Comparison of ENCODE assay signal across 1 cellular context in the genomic region with DNA sequence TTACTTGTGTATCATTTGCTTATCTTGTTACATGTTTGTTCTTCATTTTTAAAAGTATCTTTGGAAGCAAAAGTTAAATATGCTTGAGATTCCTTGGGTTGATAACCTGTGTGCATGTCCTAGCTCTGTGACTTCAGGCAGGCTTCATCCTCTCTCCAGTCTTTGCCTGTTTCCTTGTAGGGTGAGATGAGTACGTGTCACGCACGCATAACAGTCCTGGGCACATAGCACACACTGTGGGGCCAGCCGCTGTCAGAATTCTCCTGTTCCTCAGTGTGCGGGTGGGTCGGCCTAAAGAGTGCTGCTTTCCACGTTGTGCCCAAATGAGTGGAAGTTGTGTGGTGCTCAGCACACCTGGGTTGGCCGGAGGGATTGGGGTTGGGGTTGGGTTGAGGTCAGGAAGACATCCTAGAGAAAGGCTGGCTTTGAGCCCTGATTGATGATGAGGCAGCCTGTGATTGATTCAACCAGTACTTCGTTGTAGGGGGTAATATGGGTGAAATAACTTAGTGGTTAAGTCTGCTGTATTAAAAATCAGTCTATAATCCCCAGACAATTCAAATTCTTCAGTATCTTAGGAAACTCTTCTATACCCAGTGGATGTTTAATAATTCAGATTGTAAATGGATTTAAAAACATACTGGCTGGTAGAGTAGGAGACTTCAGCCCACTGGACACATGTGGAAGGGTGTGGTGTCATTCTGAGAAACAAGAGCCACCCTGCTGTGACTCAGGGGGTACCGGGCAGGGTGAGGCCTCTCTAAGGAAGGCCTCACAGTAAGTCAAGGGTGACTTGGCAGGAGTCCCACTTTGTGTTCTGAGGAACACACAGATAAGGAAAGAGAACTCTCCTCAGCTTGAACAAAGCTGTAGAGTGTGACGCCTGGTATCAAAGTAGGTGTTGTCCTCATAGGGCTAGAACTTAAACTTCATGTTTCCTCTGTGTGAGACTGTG.
TF ChIP-seq lines count a peak whose summit lies in the region.

No MANE protein-coding gene starts in this region.

TF ChIP-seq in K562, 482 proteins besides CTCF, POLR2A, EP300 and RAD21 (continued from another document and continues in another):
- TF ChIP-seq, protein P1, sequence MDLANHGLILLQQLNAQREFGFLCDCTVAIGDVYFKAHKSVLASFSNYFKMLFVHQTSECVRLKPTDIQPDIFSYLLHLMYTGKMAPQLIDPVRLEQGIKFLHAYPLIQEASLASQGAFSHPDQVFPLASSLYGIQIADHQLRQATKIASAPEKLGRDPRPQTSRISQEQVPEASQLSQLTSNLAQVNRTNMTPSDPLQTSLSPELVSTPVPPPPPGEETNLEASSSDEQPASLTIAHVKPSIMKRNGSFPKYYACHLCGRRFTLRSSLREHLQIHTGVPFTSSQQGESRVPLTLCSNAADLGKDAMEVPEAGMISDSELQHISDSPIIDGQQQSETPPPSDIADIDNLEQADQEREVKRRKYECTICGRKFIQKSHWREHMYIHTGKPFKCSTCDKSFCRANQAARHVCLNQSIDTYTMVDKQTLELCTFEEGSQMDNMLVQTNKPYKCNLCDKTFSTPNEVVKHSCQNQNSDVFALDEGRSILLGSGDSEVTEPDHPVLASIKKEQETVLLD (IDR thresholded peaks at IDR 0.05) = peak; percentile 56; the same call in 1 of the 2 replicates
- TF ChIP-seq DPF2 (IDR thresholded peaks at IDR 0.05) (peak; percentile 88), MYC (IDR thresholded peaks at IDR 0.05; ENCODE audit: low read depth, low read length) (peak; percentile 82), MYC (CRISPR knock-in tag; IDR thresholded peaks at IDR 0.05; ENCODE audit: borderline replicate concordance, low read depth) (no peak), SOX6 (IDR thresholded peaks at IDR 0.05) (peak; percentile 95), L3MBTL2 (IDR thresholded peaks at IDR 0.05) (peak; percentile 72), CBX3 (IDR thresholded peaks at IDR 0.05; ENCODE audit: borderline replicate concordance in 1 of 2, low read length in 2 of 2) (peak in 1 of 2 experiments; percentile 47; a peak in 1 of 3 replicates), NR4A1 (CRISPR knock-in tag; IDR thresholded peaks at IDR 0.05) (no peak), NR4A1 (tag; IDR thresholded peaks at IDR 0.05) (0 out of 2 replicates have a peak, but pooled peaks have one; percentile 20), EHMT2 (IDR thresholded peaks at IDR 0.05) (peak; percentile 12), MAZ (CRISPR knock-in tag; conservative IDR thresholded peaks at IDR 0.05 in 1 of 2, IDR thresholded peaks at IDR 0.05 in 1 of 2) (peak in 1 of 2 experiments; percentile 74; a peak in 2 of 4 replicates), SMARCA4 (IDR thresholded peaks at IDR 0.05) (peak; percentile 85), MTA3 (IDR thresholded peaks at IDR 0.05; ENCODE audit: borderline replicate concordance) (peak; percentile 93), MXI1 (IDR thresholded peaks at IDR 0.05; ENCODE audit: low read depth, low read length) (peak; percentile 82), TEAD4 (IDR thresholded peaks at IDR 0.05; ENCODE audit: low read length) (0 out of 2 replicates have a peak, but pooled peaks have one; percentile 47), TEAD4 (CRISPR knock-in tag; IDR thresholded peaks at IDR 0.05; ENCODE audit: borderline replicate concordance) (no peak), ESRRA (IDR thresholded peaks at IDR 0.05; ENCODE audit: borderline replicate concordance, low read depth) (peak; percentile 6; the same call in 1 of the 2 replicates), ZNF561 (CRISPR knock-in tag; conservative IDR thresholded peaks at IDR 0.05) (no peak), ZFX (CRISPR knock-in tag; IDR thresholded peaks at IDR 0.05) (peak; percentile 74), WHSC1 (IDR thresholded peaks at IDR 0.05; ENCODE audit: low read length) (no peak), EP400 (IDR thresholded peaks at IDR 0.05) (peak; percentile 75), GATAD2B (IDR thresholded peaks at IDR 0.05; ENCODE audit: borderline replicate concordance) (peak; percentile 88), CXXC5 (CRISPR knock-in tag; IDR thresholded peaks at IDR 0.05) (peak; percentile 27; the same call in 1 of the 2 replicates), ZNF778 (CRISPR knock-in tag; IDR thresholded peaks at IDR 0.05) (no peak), LEF1 (IDR thresholded peaks at IDR 0.05) (peak; percentile 79; the same call in 1 of the 2 replicates), MTA1 (IDR thresholded peaks at IDR 0.05; ENCODE audit: borderline replicate concordance) (no peak; the same call in 1 of the 2 replicates), SMARCC2 (IDR thresholded peaks at IDR 0.05; ENCODE audit: low read depth) (no peak), ZNF316 (IDR thresholded peaks at IDR 0.05) (0 out of 2 replicates have a peak, but pooled peaks have one; percentile 36), NFIC (IDR thresholded peaks at IDR 0.05) (peak; percentile 98), STAT5A (IDR thresholded peaks at IDR 0.05; ENCODE audit: borderline replicate concordance, low read length) (peak; percentile 90), ZC3H8 (IDR thresholded peaks at IDR 0.05) (no peak), TRIM28 (IDR thresholded peaks at IDR 0.05) (peak; percentile 59; the same call in 1 of the 2 replicates), MAFG (tag; conservative IDR thresholded peaks at IDR 0.05) (peak; percentile 40; the same call in 1 of the 2 replicates)
- TF ChIP-seq, protein P2, sequence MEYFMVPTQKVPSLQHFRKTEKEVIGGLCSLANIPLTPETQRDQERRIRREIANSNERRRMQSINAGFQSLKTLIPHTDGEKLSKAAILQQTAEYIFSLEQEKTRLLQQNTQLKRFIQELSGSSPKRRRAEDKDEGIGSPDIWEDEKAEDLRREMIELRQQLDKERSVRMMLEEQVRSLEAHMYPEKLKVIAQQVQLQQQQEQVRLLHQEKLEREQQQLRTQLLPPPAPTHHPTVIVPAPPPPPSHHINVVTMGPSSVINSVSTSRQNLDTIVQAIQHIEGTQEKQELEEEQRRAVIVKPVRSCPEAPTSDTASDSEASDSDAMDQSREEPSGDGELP (CRISPR knock-in tag; IDR thresholded peaks at IDR 0.05; ENCODE audit: borderline replicate concordance) = peak; percentile 70; the same call in 1 of the 2 replicates
- TF ChIP-seq, protein P3, sequence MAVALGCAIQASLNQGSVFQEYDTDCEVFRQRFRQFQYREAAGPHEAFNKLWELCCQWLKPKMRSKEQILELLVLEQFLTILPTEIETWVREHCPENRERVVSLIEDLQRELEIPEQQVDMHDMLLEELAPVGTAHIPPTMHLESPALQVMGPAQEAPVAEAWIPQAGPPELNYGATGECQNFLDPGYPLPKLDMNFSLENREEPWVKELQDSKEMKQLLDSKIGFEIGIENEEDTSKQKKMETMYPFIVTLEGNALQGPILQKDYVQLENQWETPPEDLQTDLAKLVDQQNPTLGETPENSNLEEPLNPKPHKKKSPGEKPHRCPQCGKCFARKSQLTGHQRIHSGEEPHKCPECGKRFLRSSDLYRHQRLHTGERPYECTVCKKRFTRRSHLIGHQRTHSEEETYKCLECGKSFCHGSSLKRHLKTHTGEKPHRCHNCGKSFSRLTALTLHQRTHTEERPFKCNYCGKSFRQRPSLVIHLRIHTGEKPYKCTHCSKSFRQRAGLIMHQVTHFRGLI (CRISPR knock-in tag; IDR thresholded peaks at IDR 0.05) = no peak
- TF ChIP-seq, protein P4, sequence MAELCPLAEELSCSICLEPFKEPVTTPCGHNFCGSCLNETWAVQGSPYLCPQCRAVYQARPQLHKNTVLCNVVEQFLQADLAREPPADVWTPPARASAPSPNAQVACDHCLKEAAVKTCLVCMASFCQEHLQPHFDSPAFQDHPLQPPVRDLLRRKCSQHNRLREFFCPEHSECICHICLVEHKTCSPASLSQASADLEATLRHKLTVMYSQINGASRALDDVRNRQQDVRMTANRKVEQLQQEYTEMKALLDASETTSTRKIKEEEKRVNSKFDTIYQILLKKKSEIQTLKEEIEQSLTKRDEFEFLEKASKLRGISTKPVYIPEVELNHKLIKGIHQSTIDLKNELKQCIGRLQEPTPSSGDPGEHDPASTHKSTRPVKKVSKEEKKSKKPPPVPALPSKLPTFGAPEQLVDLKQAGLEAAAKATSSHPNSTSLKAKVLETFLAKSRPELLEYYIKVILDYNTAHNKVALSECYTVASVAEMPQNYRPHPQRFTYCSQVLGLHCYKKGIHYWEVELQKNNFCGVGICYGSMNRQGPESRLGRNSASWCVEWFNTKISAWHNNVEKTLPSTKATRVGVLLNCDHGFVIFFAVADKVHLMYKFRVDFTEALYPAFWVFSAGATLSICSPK (IDR thresholded peaks at IDR 0.05; ENCODE audit: borderline replicate concordance) = no peak
- TF ChIP-seq, protein P5, sequence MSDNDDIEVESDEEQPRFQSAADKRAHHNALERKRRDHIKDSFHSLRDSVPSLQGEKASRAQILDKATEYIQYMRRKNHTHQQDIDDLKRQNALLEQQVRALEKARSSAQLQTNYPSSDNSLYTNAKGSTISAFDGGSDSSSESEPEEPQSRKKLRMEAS (CRISPR knock-in tag; IDR thresholded peaks at IDR 0.05) = peak; percentile 30
- TF ChIP-seq, protein P6, sequence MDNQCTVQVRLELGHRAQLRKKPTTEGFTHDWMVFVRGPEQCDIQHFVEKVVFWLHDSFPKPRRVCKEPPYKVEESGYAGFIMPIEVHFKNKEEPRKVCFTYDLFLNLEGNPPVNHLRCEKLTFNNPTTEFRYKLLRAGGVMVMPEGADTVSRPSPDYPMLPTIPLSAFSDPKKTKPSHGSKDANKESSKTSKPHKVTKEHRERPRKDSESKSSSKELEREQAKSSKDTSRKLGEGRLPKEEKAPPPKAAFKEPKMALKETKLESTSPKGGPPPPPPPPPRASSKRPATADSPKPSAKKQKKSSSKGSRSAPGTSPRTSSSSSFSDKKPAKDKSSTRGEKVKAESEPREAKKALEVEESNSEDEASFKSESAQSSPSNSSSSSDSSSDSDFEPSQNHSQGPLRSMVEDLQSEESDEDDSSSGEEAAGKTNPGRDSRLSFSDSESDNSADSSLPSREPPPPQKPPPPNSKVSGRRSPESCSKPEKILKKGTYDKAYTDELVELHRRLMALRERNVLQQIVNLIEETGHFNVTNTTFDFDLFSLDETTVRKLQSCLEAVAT (IDR thresholded peaks at IDR 0.05) = peak in 1 of 2 experiments; percentile 13; a peak in 1 of 4 replicates
- TF ChIP-seq, protein P7, sequence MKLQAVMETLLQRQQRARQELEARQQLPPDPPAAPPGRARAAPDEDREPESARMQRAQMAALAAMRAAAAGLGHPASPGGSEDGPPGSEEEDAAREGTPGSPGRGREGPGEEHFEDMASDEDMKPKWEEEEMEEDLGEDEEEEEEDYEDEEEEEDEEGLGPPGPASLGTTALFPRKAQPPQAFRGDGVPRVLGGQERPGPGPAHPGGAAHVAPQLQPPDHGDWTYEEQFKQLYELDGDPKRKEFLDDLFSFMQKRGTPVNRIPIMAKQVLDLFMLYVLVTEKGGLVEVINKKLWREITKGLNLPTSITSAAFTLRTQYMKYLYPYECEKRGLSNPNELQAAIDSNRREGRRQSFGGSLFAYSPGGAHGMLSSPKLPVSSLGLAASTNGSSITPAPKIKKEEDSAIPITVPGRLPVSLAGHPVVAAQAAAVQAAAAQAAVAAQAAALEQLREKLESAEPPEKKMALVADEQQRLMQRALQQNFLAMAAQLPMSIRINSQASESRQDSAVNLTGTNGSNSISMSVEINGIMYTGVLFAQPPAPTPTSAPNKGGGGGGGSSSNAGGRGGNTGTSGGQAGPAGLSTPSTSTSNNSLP (IDR thresholded peaks at IDR 0.05; ENCODE audit: borderline replicate concordance, low read depth, low read length) = peak; percentile 39; the same call in 1 of the 2 replicates
- TF ChIP-seq, protein P8, sequence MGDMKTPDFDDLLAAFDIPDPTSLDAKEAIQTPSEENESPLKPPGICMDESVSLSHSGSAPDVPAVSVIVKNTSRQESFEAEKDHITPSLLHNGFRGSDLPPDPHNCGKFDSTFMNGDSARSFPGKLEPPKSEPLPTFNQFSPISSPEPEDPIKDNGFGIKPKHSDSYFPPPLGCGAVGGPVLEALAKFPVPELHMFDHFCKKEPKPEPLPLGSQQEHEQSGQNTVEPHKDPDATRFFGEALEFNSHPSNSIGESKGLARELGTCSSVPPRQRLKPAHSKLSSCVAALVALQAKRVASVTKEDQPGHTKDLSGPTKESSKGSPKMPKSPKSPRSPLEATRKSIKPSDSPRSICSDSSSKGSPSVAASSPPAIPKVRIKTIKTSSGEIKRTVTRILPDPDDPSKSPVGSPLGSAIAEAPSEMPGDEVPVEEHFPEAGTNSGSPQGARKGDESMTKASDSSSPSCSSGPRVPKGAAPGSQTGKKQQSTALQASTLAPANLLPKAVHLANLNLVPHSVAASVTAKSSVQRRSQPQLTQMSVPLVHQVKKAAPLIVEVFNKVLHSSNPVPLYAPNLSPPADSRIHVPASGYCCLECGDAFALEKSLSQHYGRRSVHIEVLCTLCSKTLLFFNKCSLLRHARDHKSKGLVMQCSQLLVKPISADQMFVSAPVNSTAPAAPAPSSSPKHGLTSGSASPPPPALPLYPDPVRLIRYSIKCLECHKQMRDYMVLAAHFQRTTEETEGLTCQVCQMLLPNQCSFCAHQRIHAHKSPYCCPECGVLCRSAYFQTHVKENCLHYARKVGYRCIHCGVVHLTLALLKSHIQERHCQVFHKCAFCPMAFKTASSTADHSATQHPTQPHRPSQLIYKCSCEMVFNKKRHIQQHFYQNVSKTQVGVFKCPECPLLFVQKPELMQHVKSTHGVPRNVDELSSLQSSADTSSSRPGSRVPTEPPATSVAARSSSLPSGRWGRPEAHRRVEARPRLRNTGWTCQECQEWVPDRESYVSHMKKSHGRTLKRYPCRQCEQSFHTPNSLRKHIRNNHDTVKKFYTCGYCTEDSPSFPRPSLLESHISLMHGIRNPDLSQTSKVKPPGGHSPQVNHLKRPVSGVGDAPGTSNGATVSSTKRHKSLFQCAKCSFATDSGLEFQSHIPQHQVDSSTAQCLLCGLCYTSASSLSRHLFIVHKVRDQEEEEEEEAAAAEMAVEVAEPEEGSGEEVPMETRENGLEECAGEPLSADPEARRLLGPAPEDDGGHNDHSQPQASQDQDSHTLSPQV (IDR thresholded peaks at IDR 0.05) = peak; percentile 81
- TF ChIP-seq, protein P9, sequence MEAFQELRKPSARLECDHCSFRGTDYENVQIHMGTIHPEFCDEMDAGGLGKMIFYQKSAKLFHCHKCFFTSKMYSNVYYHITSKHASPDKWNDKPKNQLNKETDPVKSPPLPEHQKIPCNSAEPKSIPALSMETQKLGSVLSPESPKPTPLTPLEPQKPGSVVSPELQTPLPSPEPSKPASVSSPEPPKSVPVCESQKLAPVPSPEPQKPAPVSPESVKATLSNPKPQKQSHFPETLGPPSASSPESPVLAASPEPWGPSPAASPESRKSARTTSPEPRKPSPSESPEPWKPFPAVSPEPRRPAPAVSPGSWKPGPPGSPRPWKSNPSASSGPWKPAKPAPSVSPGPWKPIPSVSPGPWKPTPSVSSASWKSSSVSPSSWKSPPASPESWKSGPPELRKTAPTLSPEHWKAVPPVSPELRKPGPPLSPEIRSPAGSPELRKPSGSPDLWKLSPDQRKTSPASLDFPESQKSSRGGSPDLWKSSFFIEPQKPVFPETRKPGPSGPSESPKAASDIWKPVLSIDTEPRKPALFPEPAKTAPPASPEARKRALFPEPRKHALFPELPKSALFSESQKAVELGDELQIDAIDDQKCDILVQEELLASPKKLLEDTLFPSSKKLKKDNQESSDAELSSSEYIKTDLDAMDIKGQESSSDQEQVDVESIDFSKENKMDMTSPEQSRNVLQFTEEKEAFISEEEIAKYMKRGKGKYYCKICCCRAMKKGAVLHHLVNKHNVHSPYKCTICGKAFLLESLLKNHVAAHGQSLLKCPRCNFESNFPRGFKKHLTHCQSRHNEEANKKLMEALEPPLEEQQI (IDR thresholded peaks at IDR 0.05) = peak; percentile 32; the same call in 1 of the 2 replicates
- TF ChIP-seq, protein P10, sequence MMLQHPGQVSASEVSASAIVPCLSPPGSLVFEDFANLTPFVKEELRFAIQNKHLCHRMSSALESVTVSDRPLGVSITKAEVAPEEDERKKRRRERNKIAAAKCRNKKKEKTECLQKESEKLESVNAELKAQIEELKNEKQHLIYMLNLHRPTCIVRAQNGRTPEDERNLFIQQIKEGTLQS (IDR thresholded peaks at IDR 0.05) = peak; percentile 61
- TF ChIP-seq, protein P10 (CRISPR knock-in tag; conservative IDR thresholded peaks at IDR 0.05) = no peak
